In the genomic region with DNA sequence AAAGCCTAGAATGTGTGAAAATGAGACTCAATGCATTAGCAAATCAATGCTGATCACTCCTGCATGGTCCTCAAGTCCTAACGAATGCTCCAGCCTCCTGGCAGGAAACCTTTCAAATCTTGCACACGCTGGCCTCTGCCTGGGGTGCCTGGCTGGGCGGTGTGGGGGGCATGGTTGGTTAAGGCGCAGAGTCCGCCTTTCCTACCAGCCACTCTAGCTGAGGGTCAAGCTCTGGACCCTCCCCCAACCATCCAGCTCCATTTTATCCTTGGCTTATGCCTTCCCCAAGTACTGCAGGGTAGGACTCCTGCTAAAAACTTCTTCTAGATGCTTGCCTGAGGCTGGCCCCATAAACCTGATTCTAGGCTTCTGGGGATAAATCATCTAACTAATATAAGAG, we compare ENCODE assay signal across 1 cellular context.
TF ChIP-seq lines count a peak whose summit lies in the region.

No MANE protein-coding gene starts in this region.

TF ChIP-seq in HCT116, 20 proteins besides CTCF, POLR2A, EP300 and RAD21 (continued from another document):
- TF ChIP-seq, protein P1, sequence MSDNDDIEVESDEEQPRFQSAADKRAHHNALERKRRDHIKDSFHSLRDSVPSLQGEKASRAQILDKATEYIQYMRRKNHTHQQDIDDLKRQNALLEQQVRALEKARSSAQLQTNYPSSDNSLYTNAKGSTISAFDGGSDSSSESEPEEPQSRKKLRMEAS (IDR thresholded peaks at IDR 0.05) = no peak
- no peak for TF ChIP-seq JUND (IDR thresholded peaks at IDR 0.05)
